ENCODE assay signal across 8 cellular contexts in the genomic region with DNA sequence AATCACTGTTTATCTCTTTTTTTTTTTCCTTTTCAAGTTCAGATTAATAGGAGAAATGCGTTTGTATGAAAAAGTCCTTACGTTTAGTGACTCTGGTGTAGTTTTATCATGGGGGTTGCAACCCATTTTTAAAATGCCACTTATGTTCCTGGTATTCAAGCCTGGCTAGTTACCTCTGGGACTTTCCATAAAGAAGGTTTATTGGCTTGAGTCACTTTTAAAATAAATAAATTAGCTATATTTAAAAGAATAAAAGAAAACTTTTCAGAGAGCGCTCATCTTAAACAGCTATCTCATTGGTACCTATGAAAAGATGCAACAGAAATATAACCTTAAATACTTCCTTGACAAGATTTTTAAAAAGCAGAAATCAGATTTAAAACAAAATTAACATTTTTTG.
"Had no signal": no experiment of that assay in that cellular context is flagged by ENCODE, and none has a peak within 500 bp of the region (broad histone marks: within the 10 kb centered on the region; RNA-seq: fewer than 3 reads in every experiment).

No MANE protein-coding gene starts in this region.

- ATAC-seq: GM23338, K562 had no signal

- DNase-seq: H9, HCEC 1CT, KG1 had no signal

- FAIRE-seq: H1, H54, HTR-8/SVneo, K562 had no signal
